In the genomic region with DNA sequence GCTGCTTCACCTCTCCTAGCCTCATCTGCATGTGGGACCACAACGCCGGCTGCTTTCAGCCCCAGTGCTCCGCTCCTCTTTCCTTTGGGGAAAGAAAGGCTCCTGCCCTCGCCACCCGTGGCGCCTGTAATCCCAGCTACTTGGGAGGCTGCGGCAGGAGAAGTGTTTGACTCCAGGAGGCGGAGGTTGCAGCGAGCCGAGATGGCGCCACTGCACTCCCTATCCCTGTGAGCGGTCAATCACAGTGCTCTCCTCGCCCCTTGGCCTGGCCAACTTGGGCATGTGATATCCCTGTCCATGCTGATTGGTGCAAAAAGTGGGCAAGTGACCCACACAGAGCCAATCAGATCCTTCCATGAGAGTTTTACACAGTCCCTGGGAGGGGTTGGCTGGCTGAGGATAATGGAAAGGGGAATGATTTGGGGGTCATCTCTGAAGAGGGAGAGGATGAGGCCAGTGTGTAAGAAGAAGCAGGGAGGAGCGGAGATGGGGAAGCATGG, we compare ENCODE assay signal across 25 cellular contexts. TPM values are rescaled to one million over a fixed set of nuclear protein-coding genes. Genes with fewer than 3 reads are reported as not detected.
A peak's percentile ranks its signal among the peaks of the same experiment; 100 is the strongest.
DNase-seq lines count a peak whose midpoint lies in the region; ATAC-seq, FAIRE-seq and TF ChIP-seq lines count a peak whose summit lies in the region.
"Had no signal": no experiment of that assay in that cellular context is flagged by ENCODE, and none has a peak within 500 bp of the region (broad histone marks: within the 10 kb centered on the region; RNA-seq: fewer than 3 reads in every experiment).

No MANE protein-coding gene starts in this region.

- POLR2A ChIA-PET in K562 (lab: Yijun Ruan, JAX) = interaction anchor here (0.6 to 0.7 kb wide), 4 partner anchors 15 to 374 kb away, joined by 3 read pairs; no protein-coding TSS in a partner anchor

- H3K4me1 ChIP-seq in heart left ventricle (peaks cover 0 to 10% (median 1%) of the 10 kb centered on the region in 12 donors), K562 (replicated peaks in 1 of 2; ENCODE audit: control insufficient read depth in 2 of 2, insufficient read depth in 2 of 2, low read length in 2 of 2) (peaks cover 0 to 8% of the 10 kb centered on the region in 2 experiments; a peak in 2 of 5 replicates), mesendoderm (ENCODE audit: control insufficient read depth, low read depth, low read length) (no peaks in the 10 kb centered on the region), uterus (no peaks in the 10 kb centered on the region)

- no TSS peak for BruUV-seq in K562 (replicated peaks; lab: Mats Ljungman, UMichigan)

- H2AK5ac ChIP-seq in mesendoderm (ENCODE audit: low read length) = no peak overlapping the region

- peaks cover 7% of the 10 kb centered on the region for H4K20me1 ChIP-seq in K562 (replicated peaks; ENCODE audit: control insufficient read depth, insufficient read depth, low read length)

- in situ Hi-C loops in K562 (cut with MboI) = loop anchor here (5.0 kb wide), 2 partner anchors 74 to 329 kb away; no protein-coding TSS in a partner anchor

- no peaks in the 10 kb centered on the region for H3K79me1 ChIP-seq in mesendoderm (ENCODE audit: low read length)

- H3K4ac ChIP-seq in mesendoderm (ENCODE audit: low read depth, low read length) = no peak overlapping the region

- intact Hi-C loops in heart left ventricle (cut with DNase I) = loop anchor here in 7 of 10 donors (2.0 to 5.0 kb wide), 6 partner anchors 17 to 329 kb away; no protein-coding TSS in a partner anchor
- intact Hi-C loops in Right ventricle myocardium superior (cut with DNase I) = loop anchor here (5.0 kb wide), 2 partner anchors 64 to 329 kb away; no protein-coding TSS in a partner anchor
- intact Hi-C loops in K562 (cut with micrococcal nuclease) = loop anchor here (2.0 kb wide), 1 partner anchor 327 kb away; no protein-coding TSS in a partner anchor
- intact Hi-C loops in uterus (cut with DNase I; ENCODE audit: low total_unique reads) = loop anchor here (2.0 kb wide), 1 partner anchor 75 kb away; no protein-coding TSS in a partner anchor

- 85 to 88% (median 87%) methylated on average over 11 to 14 of the region's 14 CpGs for WGBS in heart left ventricle, 4 donors
- WGBS in K562 (ENCODE audit: insufficient coverage, low coverage, missing lambda C conversion rate) = 2% methylated on average over 13 of the region's 14 CpGs
- WGBS in mesendoderm (ENCODE audit: extremely low coverage, insufficient coverage, low lambda C conversion rate) = no CpG with 5 or more reads among the region's 14 CpGs

- H3K9me1 ChIP-seq in K562 (ENCODE audit: control insufficient read depth, insufficient read depth, low read length) = peaks cover 2% of the 10 kb centered on the region

- DNase-seq in heart left ventricle (peak in 1 of 5 donors; percentile 44), Right ventricle myocardium superior (no peak), K562 (ENCODE audit: extremely low read depth in 1 of 4, low spot score in 3 of 4) (no peak), mesendoderm (peak; percentile 34), uterus (no peak), urothelium cell line (ENCODE audit: low spot score) (no peak), dermis blood vessel endothelial cell (no peak)
- no peak for DNase-seq in stimulated activated CD4-positive, alpha-beta T cell treated with anti-CD3 and anti-CD28 coated beads, Interleukin-4, amount 100 ng/mL, for 1 hour
- DNase-seq: activated CD8-positive, alpha-beta memory T cell treated with anti-CD3 and anti-CD28 coated beads, Interleukin-2, amount 10 ng/mL, durations not matched to agents 7 days and 5 days; activated naive CD4-positive, alpha-beta T cell treated with anti-CD3 and anti-CD28 coated beads for 36 hours; activated T-cell treated with anti-CD3 and anti-CD28 coated beads, Interleukin-2, amount 50 U/mL, for 72 hours; cortex of kidney; DMS79 treated with DMSO at 0.1 percent for 48 hours; H9; naive thymus-derived CD4-positive, alpha-beta T cell; NCI-H1694; NCI-H774; RPMI8226; stimulated activated CD4-positive, alpha-beta T cell treated with anti-CD3 and anti-CD28 coated beads, Interleukin-4, amount 100 ng/mL, for 24 hours; stimulated activated naive B cell treated with anti-CD40 and anti-IgM and Interleukin-4, amounts not matched to agents 10 μg/mL and 1 μg/mL and 100 μg/mL, for 72 hours had no signal

- TF ChIP-seq RAD21 in K562 (CRISPR knock-in tag; conservative IDR thresholded peaks at IDR 0.05 in 1 of 2, IDR thresholded peaks at IDR 0.05 in 1 of 2) = no peak

- H2BK120ac ChIP-seq in mesendoderm (ENCODE audit: low read depth, low read length) = no peak overlapping the region

- H3K18ac ChIP-seq in mesendoderm (ENCODE audit: low read length) = no peak overlapping the region

- no peak overlapping the region for H2BK15ac ChIP-seq in mesendoderm (replicated peaks; ENCODE audit: low read depth)

- H3K4me2 ChIP-seq in K562 (ENCODE audit: insufficient read depth, low read length) (no peak overlapping the region), mesendoderm (ENCODE audit: low read length) (no peak overlapping the region)

- FAIRE-seq in K562 (lab: Jason Lieb, UNC) (no peak), urothelium cell line (lab: Jason Lieb, UNC) (no peak)
- FAIRE-seq: A204.1, endometrium had no signal

- peaks cover 0 to 9% (median 0%) of the 10 kb centered on the region in 9 donors for H3K27me3 ChIP-seq in heart left ventricle
- H3K27me3 ChIP-seq in K562 (ENCODE audit: control insufficient read depth in 2 of 2, insufficient read depth in 2 of 2, low read length in 2 of 2) = peaks cover 12 to 51% of the 10 kb centered on the region in 2 experiments; a peak in 4 of 5 replicates
- H3K27me3 ChIP-seq in mesendoderm (ENCODE audit: insufficient read depth, low read length, poor library complexity) = no peaks in the 10 kb centered on the region
- H3K27me3 ChIP-seq in uterus = no peaks in the 10 kb centered on the region

- H3K23ac ChIP-seq in mesendoderm (ENCODE audit: low read length) = no peak overlapping the region

- TF ChIP-seq CTCF in heart left ventricle (IDR thresholded peaks at IDR 0.05) (no peak), K562 (IDR thresholded peaks at IDR 0.05 in 2 of 3, conservative IDR thresholded peaks at IDR 0.05 in 1 of 3; ENCODE audit: insufficient read depth in 2 of 3, low read depth in 1 of 3, low read length in 3 of 3) (no peak), uterus (IDR thresholded peaks at IDR 0.05) (no peak)

- H3K9me3 ChIP-seq in heart left ventricle = no peaks in the 10 kb centered on the region
- no peaks in the 10 kb centered on the region for H3K9me3 ChIP-seq in K562 (replicated peaks; ENCODE audit: control insufficient read depth, insufficient read depth, low read depth, low read length)
- H3K9me3 ChIP-seq in uterus = no peaks in the 10 kb centered on the region
- H3K9me3 ChIP-seq: thoracic aorta had no signal

- TF ChIP-seq EP300 in K562 (IDR thresholded peaks at IDR 0.05; ENCODE audit: low read length) = no peak

- H3K79me2 ChIP-seq in K562 (ENCODE audit: control insufficient read depth, insufficient read depth, low read length) = no peaks in the 10 kb centered on the region
- H3K79me2 ChIP-seq in mesendoderm (ENCODE audit: control insufficient read depth, insufficient read depth, low read length) = no peaks in the 10 kb centered on the region

- no peak overlapping the region for H3K9ac ChIP-seq in K562 (ENCODE audit: insufficient read depth in 1 of 2, low read depth in 2 of 2, low read length in 2 of 2)
- H3K9ac ChIP-seq in mesendoderm (ENCODE audit: low read length) = no peak overlapping the region

- no peak overlapping the region for H4K5ac ChIP-seq in mesendoderm (ENCODE audit: low read length)

- no peak for ATAC-seq in heart left ventricle
- ATAC-seq in Right ventricle myocardium superior (ENCODE audit: poor library complexity) = no peak
- no peak for ATAC-seq in K562
- ATAC-seq: activated T-cell treated with anti-CD3 and anti-CD28 coated beads, Interleukin-2, amount 50 U/mL, for 72 hours; naive thymus-derived CD4-positive, alpha-beta T cell; stimulated activated naive B cell treated with anti-CD40 and anti-IgM and Interleukin-4, amounts not matched to agents 10 μg/mL and 1 μg/mL and 100 μg/mL, for 72 hours had no signal

- no peak overlapping the region for H4K8ac ChIP-seq in mesendoderm (ENCODE audit: low read depth, low read length)

- no peak overlapping the region for H2AFZ ChIP-seq in K562 (ENCODE audit: low read depth, low read length)

- H3K27ac ChIP-seq in heart left ventricle (peak overlapping the region; percentile 46 to 86 (median 74)), K562 (ENCODE audit: extremely low read depth, low read depth, low read length) (no peak overlapping the region), mesendoderm (ENCODE audit: low read depth, low read length) (no peak overlapping the region), uterus (peak overlapping the region; percentile 50 to 51)
- H3K27ac ChIP-seq: SK-N-MC, thoracic aorta, VCaP had no signal

- no peak for TF ChIP-seq POLR2A in heart left ventricle (IDR thresholded peaks at IDR 0.05)
- no peak for TF ChIP-seq POLR2A in K562 (conservative IDR thresholded peaks at IDR 0.05)
- TF ChIP-seq POLR2A in uterus (IDR thresholded peaks at IDR 0.05) = no peak

- CTCF ChIA-PET in K562 (lab: Yijun Ruan, JAX; ENCODE audit: low intra/inter-chr PET ratio) = interaction anchor here (1.0 to 2.2 kb wide), 2 partner anchors 57 to 75 kb away, joined by 5 to 19 read pairs; no protein-coding TSS in a partner anchor

- no peak overlapping the region for H2BK5ac ChIP-seq in mesendoderm (ENCODE audit: low read length)

- H3K36me3 ChIP-seq in heart left ventricle (no peaks in the 10 kb centered on the region), K562 (ENCODE audit: control insufficient read depth, insufficient read depth, low read length) (no peaks in the 10 kb centered on the region), mesendoderm (ENCODE audit: control insufficient read depth, insufficient read depth, low read length) (no peaks in the 10 kb centered on the region), uterus (no peaks in the 10 kb centered on the region)
- H3K36me3 ChIP-seq: thoracic aorta had no signal

- H3K56ac ChIP-seq in mesendoderm (ENCODE audit: low read length) = no peak overlapping the region

- H3K4me3 ChIP-seq in heart left ventricle (no peak overlapping the region), K562 (no peak overlapping the region), mesendoderm (ENCODE audit: low read length) (no peak overlapping the region), uterus (no peak overlapping the region)
- H3K4me3 ChIP-seq: SK-N-MC, thoracic aorta had no signal

RNA-seq across cellular contexts. Expression of a gene that starts 56.2 kb away (rescaled TPM):
- 100 to 1,000 TPM in 2 of 9 donors, 10 to 100 TPM in 7; 55.5 to 202 (median 74.7) TPM for total RNA-seq in heart left ventricle
- 10 to 100 TPM; 44.8 to 62.1 TPM for polyA plus RNA-seq in heart left ventricle
- total RNA-seq in Right ventricle myocardium superior = 81.7 TPM
- 0.42 TPM in 1 of 2 replicates, not detected in the other for total RNA-seq in K562 (2011; cell fraction: chromatin; rRNA removed; ENCODE audit: low replicate concordance)
- total RNA-seq in K562 (2011; cell fraction: nucleolus; rRNA removed) = 0.33 TPM in 1 of 2 replicates, not detected in the other
- total RNA-seq in K562 (2011; cell fraction: nucleoplasm; rRNA removed) = 0.44 TPM in 1 of 2 replicates, not detected in the other
- 0.82 TPM in 1 of 2 replicates, not detected in the other for total RNA-seq in K562 (2014; rRNA removed)
- not detected in 2 replicates for total RNA-seq in K562 (2014; rRNA removed; fragmentation: Illumina TruSeq; extraction: Trizol)
- total RNA-seq in K562 (2015; rRNA removed; fragmentation: Illumina TruSeq; extraction: Trizol) = 0.04 TPM in 1 of 2 replicates, not detected in the other
- 0.27 and 0.29 TPM in 2 replicates for total RNA-seq in K562 (2021)
- polyA plus RNA-seq in K562 (2011; rRNA removed) = 0.01 and 0.03 TPM in 2 replicates
- polyA plus RNA-seq in K562 (2011; cell fraction: cytosol; rRNA removed) = 0.01 TPM in 1 of 2 replicates, not detected in the other
- 0.17 TPM in 1 of 2 replicates, not detected in the other for polyA plus RNA-seq in K562 (2011; cell fraction: nucleus; rRNA removed)
- polyA plus RNA-seq in K562 (2012) = 0.26 and 0.62 TPM in 2 replicates
- polyA plus RNA-seq in K562 (2014; fragmentation: Illumina TruSeq; extraction: Trizol) = 0.03 and 0.12 TPM in 2 replicates
- polyA plus RNA-seq in K562 (2014; fragmentation: Nextera tagmentation; extraction: Ambion mirVana) = not detected
- polyA plus RNA-seq in K562 (2014; rRNA removed) = not detected in 2 replicates
- polyA minus RNA-seq in K562 (2011; rRNA and poly(A)+ RNA removed) = not detected in 2 replicates
- not detected in 2 replicates for polyA minus RNA-seq in K562 (2011; cell fraction: cytosol; rRNA and poly(A)+ RNA removed)
- 0.13 TPM in 1 of 2 replicates, not detected in the other for polyA minus RNA-seq in K562 (2011; cell fraction: nucleus; rRNA and poly(A)+ RNA removed)
- polyA plus RNA-seq in mesendoderm (2013, experiment 1 of 2) = 23.7 TPM
- 21.6 TPM for polyA plus RNA-seq in mesendoderm (2013, experiment 2 of 2)
- total RNA-seq in uterus = 100 to 1,000 TPM in 1 of 4 donors, 10 to 100 TPM in 3; 27.5 to 118 (median 51.9) TPM
- total RNA-seq in dermis blood vessel endothelial cell = 74.7 and 116 TPM in 2 replicates

Comparison
In these comparisons a context has a peak if more than half of its experiments do, and no peak if none do; other contexts are left out.
1. H3K27ac ChIP-seq: peak in heart left ventricle (12 of 12) and uterus (2 of 2); none in K562 (single experiment) and mesendoderm (single experiment).
2. RNA of a gene that starts 56.2 kb away (total RNA-seq): 81.7 TPM in Right ventricle myocardium superior (single experiment), 55.5 to 202 TPM in heart left ventricle, 74.7 to 116 TPM in dermis blood vessel endothelial cell and 27.5 to 118 TPM in uterus; 0.04 to 0.82 TPM in K562; every median in the first group is over 10 times any median in the second.